In the genomic region with DNA sequence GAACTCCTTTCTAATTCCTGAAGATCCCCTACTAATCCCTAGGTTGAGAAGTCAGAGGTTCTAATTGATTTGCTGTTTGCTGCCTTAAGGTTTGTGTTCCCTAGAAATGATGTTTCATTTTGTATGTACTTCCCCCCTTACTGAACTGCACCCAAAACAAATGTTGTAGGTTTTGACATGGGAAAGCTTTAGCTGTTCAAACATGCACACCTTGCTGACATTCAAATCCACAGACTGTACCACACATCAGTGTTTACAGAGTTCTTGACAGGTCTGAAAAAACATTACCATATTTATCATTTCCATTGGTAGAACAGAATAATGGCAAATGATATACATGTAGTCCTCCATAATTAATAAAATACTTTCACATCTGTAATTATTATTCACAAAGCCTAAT, we compare ENCODE assay signal across 21 cellular contexts. TPM values are rescaled to one million over a fixed set of nuclear protein-coding genes. Genes with fewer than 3 reads are reported as not detected.
A peak's percentile ranks its signal among the peaks of the same experiment; 100 is the strongest.
DNase-seq lines count a peak whose midpoint lies in the region; ATAC-seq, FAIRE-seq and TF ChIP-seq lines count a peak whose summit lies in the region.
"Had no signal": no experiment of that assay in that cellular context is flagged by ENCODE, and none has a peak within 500 bp of the region (broad histone marks: within the 10 kb centered on the region; RNA-seq: fewer than 3 reads in every experiment).

No MANE protein-coding gene starts in this region.

- no peak for ATAC-seq in activated T-helper 17 cell treated with anti-CD3 and anti-CD28 coated beads, Interleukin-2, amount 50 U/mL, for 72 hours (replicated peaks)
- ATAC-seq: GM12878 had no signal

- POLR2A ChIA-PET in PC-9 (lab: Charles Lee; ENCODE audit: unreplicated experiment): no interaction called here

- H3K4me3 Mint-ChIP-seq in endodermal cell: no peak overlapping the region
- H3K4me3 Mint-ChIP-seq in progenitor cell of endocrine pancreas (ENCODE audit: low read depth): no peak overlapping the region
- no peak overlapping the region for H3K4me3 Mint-ChIP-seq in activated T-helper 17 cell treated with anti-CD3 and anti-CD28 coated beads, Interleukin-2, amount 50 U/mL, for 72 hours
- H3K4me3 Mint-ChIP-seq: CD14-positive monocyte; CD4-positive, alpha-beta T cell; CD8-positive, alpha-beta memory T cell; H9 had no signal

- H3K9me2 ChIP-seq in Loucy (replicated peaks; ENCODE audit: low read depth, low read length) (no peaks in the 10 kb centered on the region), PC-9 (ENCODE audit: insufficient read depth) (no peaks in the 10 kb centered on the region)

- H3K4me2 ChIP-seq in Loucy (ENCODE audit: low read depth, low read length, poor library complexity, severe bottlenecking) (no peak overlapping the region), PC-9 (no peak overlapping the region)
- H3K4me2 ChIP-seq: BLaER1 treated with 17β-estradiol and CSF1 and Interleukin-3, amounts not matched to agents 10 nM and 100 nM had no signal

- H3K9me3 ChIP-seq in Loucy (ENCODE audit: insufficient read depth, low read depth, low read length): no peaks in the 10 kb centered on the region
- H3K9me3 ChIP-seq in endodermal cell (ENCODE audit: control insufficient read depth, low read length): peaks cover 27% of the 10 kb centered on the region
- no peaks in the 10 kb centered on the region for H3K9me3 ChIP-seq in PC-9 (ENCODE audit: insufficient read depth, low read depth)
- H3K9me3 ChIP-seq: BE2C had no signal

- H3K27me3 Mint-ChIP-seq in endodermal cell (ENCODE audit: insufficient read depth) (no peaks in the 10 kb centered on the region), progenitor cell of endocrine pancreas (no peaks in the 10 kb centered on the region)
- H3K27me3 Mint-ChIP-seq in activated T-helper 17 cell treated with anti-CD3 and anti-CD28 coated beads, Interleukin-2, amount 50 U/mL, for 72 hours: no peaks in the 10 kb centered on the region
- H3K27me3 Mint-ChIP-seq: CD4-positive, alpha-beta T cell had no signal

- no peak for TF ChIP-seq CTCF in Loucy (conservative IDR thresholded peaks at IDR 0.05; ENCODE audit: low read length)
- TF ChIP-seq CTCF in endodermal cell (conservative IDR thresholded peaks at IDR 0.05): no peak
- no peak for TF ChIP-seq CTCF in progenitor cell of endocrine pancreas (IDR thresholded peaks at IDR 0.05; ENCODE audit: unreplicated experiment)
- no peak for TF ChIP-seq CTCF in PC-9 (conservative IDR thresholded peaks at IDR 0.05)

- H3F3A ChIP-seq in Loucy (ENCODE audit: low read depth) (no peaks in the 10 kb centered on the region), PC-9 (ENCODE audit: insufficient read depth, low read depth) (no peaks in the 10 kb centered on the region)

- H3K4me1 Mint-ChIP-seq in endodermal cell: peaks cover 29% of the 10 kb centered on the region
- peaks cover 4% of the 10 kb centered on the region for H3K4me1 Mint-ChIP-seq in progenitor cell of endocrine pancreas (ENCODE audit: low read depth)
- H3K4me1 Mint-ChIP-seq in activated T-helper 17 cell treated with anti-CD3 and anti-CD28 coated beads, Interleukin-2, amount 50 U/mL, for 72 hours: no peaks in the 10 kb centered on the region
- H3K4me1 Mint-ChIP-seq: CD14-positive monocyte had no signal

- H3K36me3 ChIP-seq in Loucy (ENCODE audit: insufficient read depth, low read length) (no peaks in the 10 kb centered on the region), endodermal cell (ENCODE audit: control insufficient read depth, insufficient read depth, low read length) (peaks cover 27% of the 10 kb centered on the region), PC-9 (ENCODE audit: low read depth) (no peaks in the 10 kb centered on the region)
- H3K36me3 ChIP-seq: BE2C; BLaER1 treated with 17β-estradiol and CSF1 and Interleukin-3, amounts not matched to agents 10 nM and 100 nM had no signal

- H3K27me3 ChIP-seq in Loucy (ENCODE audit: insufficient read depth, low read length, poor library complexity, severe bottlenecking) (no peaks in the 10 kb centered on the region), endodermal cell (ENCODE audit: control insufficient read depth, insufficient read depth, low read length, poor library complexity, severe bottlenecking) (no peaks in the 10 kb centered on the region), PC-9 (ENCODE audit: insufficient read depth, low read depth) (no peaks in the 10 kb centered on the region)
- H3K27me3 ChIP-seq: BE2C; BLaER1 treated with 17β-estradiol and CSF1 and Interleukin-3, amounts not matched to agents 10 nM and 100 nM had no signal

- H3K9ac ChIP-seq in Loucy (ENCODE audit: low read depth, low read length, poor library complexity, severe bottlenecking) (no peak overlapping the region), endodermal cell (ENCODE audit: extremely low read depth, low read length, poor library complexity, severe bottlenecking) (no peak overlapping the region)
- H3K9ac ChIP-seq: BLaER1 treated with 17β-estradiol and CSF1 and Interleukin-3, amounts not matched to agents 10 nM and 100 nM; GM23248 had no signal

- H2AFZ ChIP-seq in Loucy (ENCODE audit: low read length) (0 out of 2 replicates have a peak overlapping the region, but pooled peaks have one; percentile 14), PC-9 (no peak overlapping the region)
- H2AFZ ChIP-seq: GM23248 had no signal

- H4K20me1 ChIP-seq in Loucy (ENCODE audit: insufficient read depth, low read length, poor library complexity, severe bottlenecking) (no peaks in the 10 kb centered on the region), PC-9 (ENCODE audit: insufficient read depth) (no peaks in the 10 kb centered on the region)
- H4K20me1 ChIP-seq: BLaER1 treated with 17β-estradiol and CSF1 and Interleukin-3, amounts not matched to agents 10 nM and 100 nM had no signal

- peak; percentile 18 for DNase-seq in DMS53 treated with DMSO at 0.1 percent for 48 hours (lab: John Stamatoyannopoulos, UW; ENCODE audit: unreplicated experiment)
- DNase-seq in endodermal cell: no peak
- DNase-seq in progenitor cell of endocrine pancreas (ENCODE audit: low spot score, unreplicated experiment): no peak
- DNase-seq in PC-9: no peak
- DNase-seq in stimulated activated CD4-positive, alpha-beta T cell treated with anti-CD3 and anti-CD28 coated beads, Interleukin-1b, Interleukin-23, amount 100 ng/mL, for 48 hours: no peak
- DNase-seq in urothelium cell line (ENCODE audit: low spot score): no peak
- DNase-seq: AML-193; BE2C; CD4-positive, alpha-beta T cell; CD8-positive, alpha-beta memory T cell; DMS79; GDM1; GM23248; H9 had no signal

- H3K9me3 Mint-ChIP-seq in endodermal cell (peaks cover 24% of the 10 kb centered on the region), progenitor cell of endocrine pancreas (ENCODE audit: low read depth) (peaks cover 13% of the 10 kb centered on the region)
- H3K9me3 Mint-ChIP-seq in activated T-helper 17 cell treated with anti-CD3 and anti-CD28 coated beads, Interleukin-2, amount 50 U/mL, for 72 hours: no peaks in the 10 kb centered on the region
- H3K9me3 Mint-ChIP-seq: CD8-positive, alpha-beta memory T cell had no signal

- BruUV-seq in PC-9 (replicated peaks; lab: Mats Ljungman, UMichigan): no TSS peak

- CTCF ChIA-PET in PC-9 (lab: Charles Lee): no interaction called here

- H3K79me2 ChIP-seq in Loucy (ENCODE audit: insufficient read depth, low read length) (no peaks in the 10 kb centered on the region), PC-9 (ENCODE audit: low read depth) (no peaks in the 10 kb centered on the region)

- intact Hi-C loops in PC-9 (cut with micrococcal nuclease; ENCODE audit: unreplicated experiment): no loop called here

- H3K27ac Mint-ChIP-seq in endodermal cell: peak overlapping the region; percentile 1
- peak overlapping the region; percentile 30 for H3K27ac Mint-ChIP-seq in progenitor cell of endocrine pancreas
- no peak overlapping the region for H3K27ac Mint-ChIP-seq in activated T-helper 17 cell treated with anti-CD3 and anti-CD28 coated beads, Interleukin-2, amount 50 U/mL, for 72 hours
- H3K27ac Mint-ChIP-seq: CD14-positive monocyte; CD4-positive, alpha-beta T cell; H9 had no signal

- no peak overlapping the region for H3K27ac ChIP-seq in endodermal cell (ENCODE audit: low read depth, low read length)
- no peak overlapping the region for H3K27ac ChIP-seq in PC-9
- H3K27ac ChIP-seq: BLaER1 treated with 17β-estradiol and CSF1 and Interleukin-3, amounts not matched to agents 10 nM and 100 nM; GM23248 had no signal

- FAIRE-seq in urothelium cell line (lab: Jason Lieb, UNC): no peak
- FAIRE-seq: A204.1, GM12878, GM19239 had no signal

- H3K4me3 ChIP-seq in Loucy (ENCODE audit: low read length, poor library complexity, severe bottlenecking) (no peak overlapping the region), endodermal cell (ENCODE audit: low read length) (peak overlapping the region; percentile 73), PC-9 (no peak overlapping the region)
- H3K4me3 ChIP-seq: BLaER1 treated with 17β-estradiol and CSF1 and Interleukin-3, amounts not matched to agents 10 nM and 100 nM; GM12878; GM23248 had no signal

- H3K36me3 Mint-ChIP-seq in endodermal cell (ENCODE audit: low read depth) (peaks cover 16% of the 10 kb centered on the region), progenitor cell of endocrine pancreas (ENCODE audit: insufficient read depth) (no peaks in the 10 kb centered on the region)
- H3K36me3 Mint-ChIP-seq in activated T-helper 17 cell treated with anti-CD3 and anti-CD28 coated beads, Interleukin-2, amount 50 U/mL, for 72 hours (ENCODE audit: low read depth): no peaks in the 10 kb centered on the region
- H3K36me3 Mint-ChIP-seq: CD14-positive monocyte; CD8-positive, alpha-beta memory T cell had no signal

- no peaks in the 10 kb centered on the region for H3K4me1 ChIP-seq in Loucy (ENCODE audit: insufficient read depth, low read length, poor library complexity, severe bottlenecking)
- peaks cover 18% of the 10 kb centered on the region for H3K4me1 ChIP-seq in endodermal cell (ENCODE audit: control insufficient read depth, insufficient read depth, low read length)
- peaks cover 5% of the 10 kb centered on the region; the same call in 1 of the 2 replicates for H3K4me1 ChIP-seq in PC-9 (replicated peaks; ENCODE audit: insufficient read depth)
- H3K4me1 ChIP-seq: BE2C; BLaER1 treated with 17β-estradiol and CSF1 and Interleukin-3, amounts not matched to agents 10 nM and 100 nM had no signal

RNA-seq across cellular contexts. Expression of gene EGF, which starts 18.2 kb away (rescaled TPM):
- total RNA-seq in endodermal cell (10 to 100 TPM; 14.6 to 33.7 TPM), progenitor cell of endocrine pancreas (0.36 and 0.47 TPM in 2 replicates), PC-9 (2021) (19.6 and 20.4 TPM in 2 replicates)
- polyA plus RNA-seq in endodermal cell (2013, experiment 1 of 2): 5.4 TPM
- 5.6 TPM for polyA plus RNA-seq in endodermal cell (2013, experiment 2 of 2)
- total RNA-seq in activated T-helper 17 cell treated with anti-CD3 and anti-CD28 coated beads, Interleukin-2, amount 50 U/mL, for 72 hours: not detected
- total RNA-seq: CD4-positive, alpha-beta T cell; CD8-positive, alpha-beta memory T cell had no signal
- polyA plus RNA-seq: CD8-positive, alpha-beta memory T cell; GM23248 had no signal

Comparison
In these comparisons a context has a peak if more than half of its experiments do, and no peak if none do; other contexts are left out.
1. RNA of gene EGF, which starts 18.2 kb away (total RNA-seq): 14.6 to 33.7 TPM in endodermal cell and 19.6 to 20.4 TPM in PC-9; 0.36 to 0.47 TPM in progenitor cell of endocrine pancreas and not detected in activated T-helper 17 cell treated with anti-CD3 and anti-CD28 coated beads, Interleukin-2, amount 50 U/mL, for 72 hours; every median in the first group is over 10 times any median in the second.